In genomic region chr10:17817316-17817715, GRCh38 we compare ENCODE assay signal across 29 cellular contexts. TPM values are rescaled to one million over a fixed set of nuclear protein-coding genes. Genes with fewer than 3 reads are reported as not detected.
"Had no signal": no experiment of that assay in that cellular context is flagged by ENCODE, and none has a peak within 500 bp of the region (broad histone marks: within the 10 kb centered on the region; RNA-seq: fewer than 3 reads in every experiment).

No MANE protein-coding gene starts in this region.

- H3K27ac ChIP-seq: neutrophil, pancreas, prostate gland, right lobe of liver, sigmoid colon, suprapubic skin, testis, tibial artery, transverse colon, upper lobe of right lung, uterus had no signal

- ATAC-seq: naive thymus-derived CD8-positive, alpha-beta T cell; natural killer cell treated with Interleukin-12 subunit alpha and Interleukin-12 subunit beta and Interleukin-15 and Interleukin-18, amount 100 ng/mL, for 72 hours; pancreas; right cardiac atrium; stimulated activated memory B cell treated with anti-CD40 and anti-IgM and Interleukin-4, amounts not matched to agents 10 μg/mL and 1 μg/mL and 100 μg/mL, for 72 hours; stimulated activated naive CD8-positive, alpha-beta T cell treated with anti-CD3 and anti-CD28 coated beads, Interleukin-15, amount 100 ng/mL, for 72 hours; stimulated activated naive CD8-positive, alpha-beta T cell treated with anti-CD3 and anti-CD28 coated beads, Interleukin-15, Interleukin-2, amounts not matched to agents 100 U/mL and 50 U/mL, for 24 hours; upper lobe of right lung had no signal

- H3K4me1 ChIP-seq: pancreas, prostate gland, right lobe of liver, sigmoid colon, suprapubic skin, testis, tibial artery, transverse colon, upper lobe of right lung, uterus had no signal

- H3K27me3 ChIP-seq: neutrophil, pancreas, right lobe of liver, sigmoid colon, testis, tibial artery, transverse colon, upper lobe of right lung, uterus had no signal

- H3K9me3 ChIP-seq: neutrophil, pancreas, prostate gland, right lobe of liver, sigmoid colon, suprapubic skin, testis, tibial artery, transverse colon, upper lobe of right lung, uterus had no signal

- DNase-seq: naive thymus-derived CD8-positive, alpha-beta T cell; nephron progenitor cell; nucleus accumbens; pancreas; right cardiac atrium; right lobe of liver; sigmoid colon; small intestine; stimulated activated CD4-positive, alpha-beta T cell treated with anti-CD3 and anti-CD28 coated beads, Interleukin-12 subunit alpha, Interleukin-12 subunit beta, amount 100 ng/mL, for 4 hours; stimulated activated CD4-positive, alpha-beta T cell treated with anti-CD3 and anti-CD28 coated beads, Interleukin-1b, Interleukin-23, amount 100 ng/mL, for 48 hours; stimulated activated CD4-positive, alpha-beta T cell treated with anti-CD3 and anti-CD28 coated beads, Interleukin-4, amount 100 ng/mL, for 1 hour; stimulated activated CD4-positive, alpha-beta T cell treated with anti-CD3 and anti-CD28 coated beads, Interleukin-4, amount 100 ng/mL, for 4 hours; stimulated activated CD8-positive, alpha-beta memory T cell treated with anti-CD3 and anti-CD28 coated beads, Interleukin-4, amount 100 ng/mL, for 48 hours; stimulated activated naive CD4-positive, alpha-beta T cell; stimulated activated naive CD8-positive, alpha-beta T cell treated with anti-CD3 and anti-CD28 coated beads, Interleukin-15, amount 100 ng/mL, for 72 hours; stimulated activated naive CD8-positive, alpha-beta T cell treated with anti-CD3 and anti-CD28 coated beads, Interleukin-15, Interleukin-2, amounts not matched to agents 100 U/mL and 50 U/mL, for 24 hours; substantia nigra; testis; tibial artery; transverse colon; upper lobe of right lung; uterus had no signal

- FAIRE-seq: pancreas, small intestine had no signal

- H3K36me3 ChIP-seq: neutrophil, pancreas, prostate gland, right lobe of liver, sigmoid colon, suprapubic skin, tibial artery, transverse colon, upper lobe of right lung, uterus had no signal

- H3K4me3 ChIP-seq: pancreas, prostate gland, right lobe of liver, sigmoid colon, suprapubic skin, testis, tibial artery, transverse colon, upper lobe of right lung, uterus had no signal

RNA-seq across cellular contexts. Expression of gene MRC1, which starts 8.2 kb away (rescaled TPM):
- total RNA-seq: natural killer cell treated with Interleukin-12 subunit alpha and Interleukin-12 subunit beta and Interleukin-15 and Interleukin-18, amount 100 ng/mL, for 72 hours; neural crest cell; osteocyte had no signal
- polyA plus RNA-seq: naive thymus-derived CD8-positive, alpha-beta T cell had no signal
